Comparison of ENCODE assay signal across 8 cellular contexts in genomic region chr3:94004301-94004910, GRCh38. TPM values are rescaled to one million over a fixed set of nuclear protein-coding genes. Genes with fewer than 3 reads are reported as not detected.
DNase-seq lines count a peak whose midpoint lies in the region; ATAC-seq, FAIRE-seq and TF ChIP-seq lines count a peak whose summit lies in the region.

No MANE protein-coding gene starts in this region.

- H3K79me2 ChIP-seq in PC-9 (ENCODE audit: low read depth) (no peaks in the 10 kb centered on the region), HepG2 (ENCODE audit: insufficient read depth, low read length) (no peaks in the 10 kb centered on the region)

- H2AFZ ChIP-seq in PC-9 = peak overlapping the region; percentile 68
- peak overlapping the region; percentile 57 for H2AFZ ChIP-seq in HepG2 (ENCODE audit: low read length)

- no peak for TF ChIP-seq RAD21 in HepG2 (CRISPR knock-in tag; IDR thresholded peaks at IDR 0.05)

- WGBS in HepG2 (ENCODE audit: low lambda C conversion rate) = 9% methylated on average over 4 of the region's 4 CpGs
- WGBS in tibial nerve, 2 donors = 1 to 2% methylated on average over 4 of the region's 4 CpGs

- H3K4me3 ChIP-seq in PC-9 = peak overlapping the region; percentile 30; the same call in 1 of the 2 replicates
- H3K4me3 ChIP-seq in choroid plexus epithelial cell (ENCODE audit: low read depth, low read length) = peak overlapping the region; percentile 46
- H3K4me3 ChIP-seq in HepG2 (replicated peaks in 1 of 3; ENCODE audit: insufficient read depth in 1 of 3, low read depth in 2 of 3, low read length in 3 of 3) = 0 out of 6 replicates have a peak overlapping the region, but pooled peaks of 1 of the 3 experiments have one; percentile 31
- peak overlapping the region in 2 of 4 donors; percentile 21 to 33 for H3K4me3 ChIP-seq in tibial nerve

- peak; percentile 96 for TF ChIP-seq CTCF in PC-9 (conservative IDR thresholded peaks at IDR 0.05)
- TF ChIP-seq CTCF in choroid plexus epithelial cell (conservative IDR thresholded peaks at IDR 0.05; ENCODE audit: low read depth, low read length) = peak; percentile 79
- TF ChIP-seq CTCF in HepG2 (CRISPR knock-in tag; IDR thresholded peaks at IDR 0.05) = peak; percentile 81
- peak; percentile 47 to 72 (median 69) for TF ChIP-seq CTCF in tibial nerve (IDR thresholded peaks at IDR 0.05)

- intact Hi-C loops in PC-9 (cut with micrococcal nuclease; ENCODE audit: unreplicated experiment) = loop anchor here (1.0 to 10.0 kb wide), 2 partner anchors 65 to 240 kb away; no protein-coding TSS in a partner anchor
- intact Hi-C loops in HepG2 (cut with micrococcal nuclease; ENCODE audit: unreplicated experiment) = loop anchor here (1.0 to 10.0 kb wide), 4 partner anchors 31 to 240 kb away; partner anchors contain the start of genes NSUN3 and PROS1

- TF ChIP-seq POLR2A in HepG2 (IDR thresholded peaks at IDR 0.05; ENCODE audit: insufficient read depth in 1 of 2, low read depth in 2 of 2, low read length in 2 of 2) = no peak
- no peak for TF ChIP-seq POLR2A in tibial nerve (IDR thresholded peaks at IDR 0.05)

- no peaks in the 10 kb centered on the region for H3K9me2 ChIP-seq in PC-9 (ENCODE audit: insufficient read depth)

- H3F3A ChIP-seq in PC-9 (ENCODE audit: insufficient read depth, low read depth) = no peaks in the 10 kb centered on the region

- CTCF ChIA-PET in PC-9 (lab: Charles Lee) (interaction anchor here (0.6 to 1.0 kb wide), 7 partner anchors 10 to 428 kb away, joined by 3 to 8 read pairs (median 5); partner anchors contain the start of genes DHFR2, NSUN3 and STX19), HepG2 (lab: Yijun Ruan, JAX; ENCODE audit: low intra/inter-chr PET ratio, low total read pairs) (interaction anchor here (1.9 kb wide), 1 partner anchor 65 kb away, joined by 25 read pairs; no protein-coding TSS in a partner anchor)

- H3K4me1 ChIP-seq in PC-9 (replicated peaks; ENCODE audit: insufficient read depth) (peaks cover 8% of the 10 kb centered on the region; the same call in 1 of the 2 replicates), HepG2 (ENCODE audit: insufficient read depth, low read length) (no peaks in the 10 kb centered on the region), tibial nerve (peaks cover 0 to 19% (median 2%) of the 10 kb centered on the region in 4 donors)

- TF ChIP-seq EP300 in HepG2 (IDR thresholded peaks at IDR 0.05; ENCODE audit: low read depth in 2 of 2, low read length in 2 of 2) (no peak), HepG2 (CRISPR knock-in tag; IDR thresholded peaks at IDR 0.05; ENCODE audit: borderline replicate concordance) (no peak), tibial nerve (IDR thresholded peaks at IDR 0.05) (no peak)

- H3K27ac ChIP-seq in PC-9 (no peak overlapping the region), HepG2 (ENCODE audit: extremely low read length, insufficient read depth, low read length) (peak overlapping the region; percentile 11), tibial nerve (no peak overlapping the region)

- BruUV-seq in PC-9 (replicated peaks; lab: Mats Ljungman, UMichigan) = no TSS peak
- BruUV-seq in HepG2 (replicated peaks; lab: Mats Ljungman, UMichigan) = no TSS peak

- H3K27me3 ChIP-seq in PC-9 (ENCODE audit: insufficient read depth, low read depth) = no peaks in the 10 kb centered on the region
- H3K27me3 ChIP-seq in HepG2 (ENCODE audit: control insufficient read depth in 1 of 2, insufficient read depth in 2 of 2, low read length in 2 of 2) = no peaks in the 10 kb centered on the region
- no peaks in the 10 kb centered on the region for H3K27me3 ChIP-seq in tibial nerve

- in situ Hi-C loops in HepG2 (cut with HindIII; ENCODE audit: extremely low pct_ligation_motif_present, low pct_unique_long_range_greater_than_20kb) = loop anchor here (10.0 kb wide), 1 partner anchor 60 kb away; the partner anchor contains the start of genes DHFR2 and NSUN3

- POLR2A ChIA-PET in PC-9 (lab: Charles Lee; ENCODE audit: unreplicated experiment) (no interaction called here), HepG2 (lab: Yijun Ruan, JAX) (interaction anchor here (1.3 kb wide), 1 partner anchor 31 kb away, joined by 3 read pairs; the partner anchor contains the start of gene PROS1)

- H3K9ac ChIP-seq in HepG2 (ENCODE audit: insufficient read depth, low read depth, low read length) = peak overlapping the region; percentile 16; the same call in 1 of the 2 replicates

- H3K4me2 ChIP-seq in PC-9 (peak overlapping the region; percentile 70), HepG2 (ENCODE audit: low read depth, low read length) (peak overlapping the region; percentile 55)

- DNase-seq in NOMO-1 treated with DMSO at 0.1 percent for 48 hours (lab: John Stamatoyannopoulos, UW; ENCODE audit: unreplicated experiment) = peak; percentile 35
- DNase-seq in NOMO-1 treated with dmso at 0.1 percent for 144 hours (lab: John Stamatoyannopoulos, UW; ENCODE audit: unreplicated experiment) = no peak
- DNase-seq in PC-9 = peak in 1 of 2 experiments; percentile 74
- peak; percentile 85 for DNase-seq in choroid plexus epithelial cell (ENCODE audit: low read depth)
- DNase-seq in HepG2 (ENCODE audit: low spot score) = peak; percentile 60
- no peak for DNase-seq in tibial nerve (ENCODE audit: low spot score in 2 of 2)

- H4K20me1 ChIP-seq in PC-9 (ENCODE audit: insufficient read depth) = no peaks in the 10 kb centered on the region
- no peaks in the 10 kb centered on the region for H4K20me1 ChIP-seq in HepG2 (ENCODE audit: insufficient read depth, low read length)

- H3K9me3 ChIP-seq in PC-9 (ENCODE audit: insufficient read depth, low read depth) (no peaks in the 10 kb centered on the region), HepG2 (ENCODE audit: low read length) (no peaks in the 10 kb centered on the region), tibial nerve (no peaks in the 10 kb centered on the region)

- FAIRE-seq in HepG2 (lab: Jason Lieb, UNC) = peak; percentile 39

- H3K36me3 ChIP-seq in PC-9 (ENCODE audit: low read depth) = no peaks in the 10 kb centered on the region
- no peaks in the 10 kb centered on the region for H3K36me3 ChIP-seq in HepG2 (replicated peaks in 1 of 2; ENCODE audit: control insufficient read depth in 1 of 2, insufficient read depth in 2 of 2, low read length in 2 of 2)
- H3K36me3 ChIP-seq in tibial nerve = no peaks in the 10 kb centered on the region

- ATAC-seq in GM21390 (IDR thresholded peaks at IDR 0.05; ENCODE audit: unreplicated experiment) (peak; percentile 96), HG03571 (IDR thresholded peaks at IDR 0.05; ENCODE audit: unreplicated experiment) (peak; percentile 81), HepG2 (peak; percentile 67)

RNA-seq across cellular contexts. Expression of gene STX19, which starts 24.0 kb away (rescaled TPM):
- total RNA-seq in PC-9 (2021) = 3.4 and 5.5 TPM in 2 replicates
- total RNA-seq in HepG2 (2016; rRNA removed; fragmentation: Illumina TruSeq; extraction: Trizol) = not detected in 2 replicates
- total RNA-seq in HepG2 (2016; cell fraction: cytosol; rRNA removed; fragmentation: Illumina TruSeq; extraction: Trizol; ENCODE audit: low read depth) = not detected in 2 replicates
- total RNA-seq in HepG2 (2016; cell fraction: insoluble cytoplasmic fraction; rRNA removed; fragmentation: Illumina TruSeq; extraction: Trizol) = not detected in 2 replicates
- total RNA-seq in HepG2 (2016; cell fraction: membrane; rRNA removed; fragmentation: Illumina TruSeq; extraction: Trizol) = not detected in 2 replicates
- not detected in 2 replicates for total RNA-seq in HepG2 (2016; cell fraction: nucleus; rRNA removed; fragmentation: Illumina TruSeq; extraction: Trizol)
- not detected in 2 replicates for polyA plus RNA-seq in HepG2 (2011; rRNA removed)
- polyA plus RNA-seq in HepG2 (2011; cell fraction: cytosol; rRNA removed) = not detected in 2 replicates
- polyA plus RNA-seq in HepG2 (2011; cell fraction: nucleus; rRNA removed) = not detected in 2 replicates
- polyA plus RNA-seq in HepG2 (2012) = 0.12 TPM in 1 of 2 replicates, not detected in the other
- polyA plus RNA-seq in HepG2 (2016; cell fraction: cytosol; fragmentation: Illumina TruSeq; extraction: Trizol; ENCODE audit: low read depth) = not detected in 2 replicates
- not detected in 2 replicates for polyA plus RNA-seq in HepG2 (2016; cell fraction: insoluble cytoplasmic fraction; fragmentation: Illumina TruSeq; extraction: Trizol; ENCODE audit: low read depth)
- not detected in 2 replicates for polyA plus RNA-seq in HepG2 (2016; cell fraction: membrane; fragmentation: Illumina TruSeq; extraction: Trizol; ENCODE audit: low read depth)
- not detected in 2 replicates for polyA plus RNA-seq in HepG2 (2016; cell fraction: nucleus; fragmentation: Illumina TruSeq; extraction: Trizol; ENCODE audit: insufficient read depth, low read depth)
- polyA minus RNA-seq in HepG2 (2011; rRNA and poly(A)+ RNA removed; ENCODE audit: low replicate concordance) = not detected in 2 replicates
- polyA minus RNA-seq in HepG2 (2011; cell fraction: cytosol; rRNA and poly(A)+ RNA removed) = not detected in 2 replicates
- polyA minus RNA-seq in HepG2 (2011; cell fraction: nucleus; rRNA and poly(A)+ RNA removed) = not detected in 2 replicates
- total RNA-seq in tibial nerve = not detected

RNA-seq across cellular contexts. Expression of gene ARL13B, which starts 24.5 kb away (rescaled TPM):
- total RNA-seq in PC-9 (2021) = 17.8 and 20.2 TPM in 2 replicates
- total RNA-seq in HepG2 (2016; rRNA removed; fragmentation: Illumina TruSeq; extraction: Trizol) = 9.6 and 12.7 TPM in 2 replicates
- 16.9 and 22.2 TPM in 2 replicates for total RNA-seq in HepG2 (2016; cell fraction: cytosol; rRNA removed; fragmentation: Illumina TruSeq; extraction: Trizol; ENCODE audit: low read depth)
- 10.0 and 11.7 TPM in 2 replicates for total RNA-seq in HepG2 (2016; cell fraction: insoluble cytoplasmic fraction; rRNA removed; fragmentation: Illumina TruSeq; extraction: Trizol)
- total RNA-seq in HepG2 (2016; cell fraction: membrane; rRNA removed; fragmentation: Illumina TruSeq; extraction: Trizol) = 4.1 and 5.4 TPM in 2 replicates
- 7.1 and 8.3 TPM in 2 replicates for total RNA-seq in HepG2 (2016; cell fraction: nucleus; rRNA removed; fragmentation: Illumina TruSeq; extraction: Trizol)
- polyA plus RNA-seq in HepG2 (2011; rRNA removed) = 1.6 and 2.2 TPM in 2 replicates
- polyA plus RNA-seq in HepG2 (2011; cell fraction: cytosol; rRNA removed) = 1.5 and 2.6 TPM in 2 replicates
- 1.1 and 1.5 TPM in 2 replicates for polyA plus RNA-seq in HepG2 (2011; cell fraction: nucleus; rRNA removed)
- 3.0 and 3.2 TPM in 2 replicates for polyA plus RNA-seq in HepG2 (2012)
- polyA plus RNA-seq in HepG2 (2016; cell fraction: cytosol; fragmentation: Illumina TruSeq; extraction: Trizol; ENCODE audit: low read depth) = 0.16 and 0.32 TPM in 2 replicates
- 11.0 and 11.4 TPM in 2 replicates for polyA plus RNA-seq in HepG2 (2016; cell fraction: insoluble cytoplasmic fraction; fragmentation: Illumina TruSeq; extraction: Trizol; ENCODE audit: low read depth)
- 0.80 and 1.2 TPM in 2 replicates for polyA plus RNA-seq in HepG2 (2016; cell fraction: membrane; fragmentation: Illumina TruSeq; extraction: Trizol; ENCODE audit: low read depth)
- 6.5 and 8.1 TPM in 2 replicates for polyA plus RNA-seq in HepG2 (2016; cell fraction: nucleus; fragmentation: Illumina TruSeq; extraction: Trizol; ENCODE audit: insufficient read depth, low read depth)
- 3.2 and 4.0 TPM in 2 replicates for polyA minus RNA-seq in HepG2 (2011; rRNA and poly(A)+ RNA removed; ENCODE audit: low replicate concordance)
- polyA minus RNA-seq in HepG2 (2011; cell fraction: cytosol; rRNA and poly(A)+ RNA removed) = 3.1 and 4.7 TPM in 2 replicates
- 2.4 and 3.7 TPM in 2 replicates for polyA minus RNA-seq in HepG2 (2011; cell fraction: nucleus; rRNA and poly(A)+ RNA removed)
- 10 to 100 TPM; 14.1 to 34.7 (median 24.6) TPM for total RNA-seq in tibial nerve

RNA-seq across cellular contexts. Expression of gene PROS1, which starts 30.7 kb away (rescaled TPM):
- total RNA-seq in PC-9 (2021) = 0.25 and 0.57 TPM in 2 replicates
- 45.6 and 76.8 TPM in 2 replicates for total RNA-seq in HepG2 (2016; rRNA removed; fragmentation: Illumina TruSeq; extraction: Trizol)
- total RNA-seq in HepG2 (2016; cell fraction: cytosol; rRNA removed; fragmentation: Illumina TruSeq; extraction: Trizol; ENCODE audit: low read depth) = 6.6 and 7.7 TPM in 2 replicates
- total RNA-seq in HepG2 (2016; cell fraction: insoluble cytoplasmic fraction; rRNA removed; fragmentation: Illumina TruSeq; extraction: Trizol) = 45.9 and 77.9 TPM in 2 replicates
- total RNA-seq in HepG2 (2016; cell fraction: membrane; rRNA removed; fragmentation: Illumina TruSeq; extraction: Trizol) = 16.5 and 18.4 TPM in 2 replicates
- 67.0 and 76.8 TPM in 2 replicates for total RNA-seq in HepG2 (2016; cell fraction: nucleus; rRNA removed; fragmentation: Illumina TruSeq; extraction: Trizol)
- 57.3 and 63.8 TPM in 2 replicates for polyA plus RNA-seq in HepG2 (2011; rRNA removed)
- 27.3 and 46.9 TPM in 2 replicates for polyA plus RNA-seq in HepG2 (2011; cell fraction: cytosol; rRNA removed)
- 15.9 and 19.0 TPM in 2 replicates for polyA plus RNA-seq in HepG2 (2011; cell fraction: nucleus; rRNA removed)
- 49.8 and 56.8 TPM in 2 replicates for polyA plus RNA-seq in HepG2 (2012)
- polyA plus RNA-seq in HepG2 (2016; cell fraction: cytosol; fragmentation: Illumina TruSeq; extraction: Trizol; ENCODE audit: low read depth) = 3.4 and 4.6 TPM in 2 replicates
- polyA plus RNA-seq in HepG2 (2016; cell fraction: insoluble cytoplasmic fraction; fragmentation: Illumina TruSeq; extraction: Trizol; ENCODE audit: low read depth) = 34.0 and 37.7 TPM in 2 replicates
- 8.8 and 10.1 TPM in 2 replicates for polyA plus RNA-seq in HepG2 (2016; cell fraction: membrane; fragmentation: Illumina TruSeq; extraction: Trizol; ENCODE audit: low read depth)
- 73.1 and 76.0 TPM in 2 replicates for polyA plus RNA-seq in HepG2 (2016; cell fraction: nucleus; fragmentation: Illumina TruSeq; extraction: Trizol; ENCODE audit: insufficient read depth, low read depth)
- polyA minus RNA-seq in HepG2 (2011; rRNA and poly(A)+ RNA removed; ENCODE audit: low replicate concordance) = 1.6 and 26.2 TPM in 2 replicates
- polyA minus RNA-seq in HepG2 (2011; cell fraction: cytosol; rRNA and poly(A)+ RNA removed) = 52.4 and 70.5 TPM in 2 replicates
- 31.2 and 49.1 TPM in 2 replicates for polyA minus RNA-seq in HepG2 (2011; cell fraction: nucleus; rRNA and poly(A)+ RNA removed)
- total RNA-seq in tibial nerve = 100 to 1,000 TPM; 179 to 416 (median 314) TPM

RNA-seq across cellular contexts. Expression of gene DHFR2, which starts 58.3 kb away (rescaled TPM):
- 6.4 and 8.2 TPM in 2 replicates for total RNA-seq in PC-9 (2021)
- 3.1 and 4.6 TPM in 2 replicates for total RNA-seq in HepG2 (2016; rRNA removed; fragmentation: Illumina TruSeq; extraction: Trizol)
- 0.35 and 0.40 TPM in 2 replicates for total RNA-seq in HepG2 (2016; cell fraction: cytosol; rRNA removed; fragmentation: Illumina TruSeq; extraction: Trizol; ENCODE audit: low read depth)
- 3.1 and 4.0 TPM in 2 replicates for total RNA-seq in HepG2 (2016; cell fraction: insoluble cytoplasmic fraction; rRNA removed; fragmentation: Illumina TruSeq; extraction: Trizol)
- total RNA-seq in HepG2 (2016; cell fraction: membrane; rRNA removed; fragmentation: Illumina TruSeq; extraction: Trizol) = 1.1 and 1.5 TPM in 2 replicates
- 3.9 and 4.0 TPM in 2 replicates for total RNA-seq in HepG2 (2016; cell fraction: nucleus; rRNA removed; fragmentation: Illumina TruSeq; extraction: Trizol)
- polyA plus RNA-seq in HepG2 (2011; rRNA removed) = 1.4 and 1.8 TPM in 2 replicates
- 0.78 and 1.1 TPM in 2 replicates for polyA plus RNA-seq in HepG2 (2011; cell fraction: cytosol; rRNA removed)
- polyA plus RNA-seq in HepG2 (2011; cell fraction: nucleus; rRNA removed) = 0.68 and 0.95 TPM in 2 replicates
- polyA plus RNA-seq in HepG2 (2012) = 2.8 and 2.9 TPM in 2 replicates
- 0.07 and 0.23 TPM in 2 replicates for polyA plus RNA-seq in HepG2 (2016; cell fraction: cytosol; fragmentation: Illumina TruSeq; extraction: Trizol; ENCODE audit: low read depth)
- polyA plus RNA-seq in HepG2 (2016; cell fraction: insoluble cytoplasmic fraction; fragmentation: Illumina TruSeq; extraction: Trizol; ENCODE audit: low read depth) = 2.3 and 3.2 TPM in 2 replicates
- 0.55 and 0.68 TPM in 2 replicates for polyA plus RNA-seq in HepG2 (2016; cell fraction: membrane; fragmentation: Illumina TruSeq; extraction: Trizol; ENCODE audit: low read depth)
- 4.0 TPM in 2 replicates for polyA plus RNA-seq in HepG2 (2016; cell fraction: nucleus; fragmentation: Illumina TruSeq; extraction: Trizol; ENCODE audit: insufficient read depth, low read depth)
- polyA minus RNA-seq in HepG2 (2011; rRNA and poly(A)+ RNA removed; ENCODE audit: low replicate concordance) = 1.3 and 1.7 TPM in 2 replicates
- 1.5 and 1.8 TPM in 2 replicates for polyA minus RNA-seq in HepG2 (2011; cell fraction: cytosol; rRNA and poly(A)+ RNA removed)
- polyA minus RNA-seq in HepG2 (2011; cell fraction: nucleus; rRNA and poly(A)+ RNA removed) = 5.0 and 6.6 TPM in 2 replicates
- 1 to 10 TPM; 3.9 to 8.5 (median 4.9) TPM for total RNA-seq in tibial nerve

RNA-seq across cellular contexts. Expression of gene NSUN3, which starts 58.5 kb away (rescaled TPM):
- 18.8 and 19.8 TPM in 2 replicates for total RNA-seq in PC-9 (2021)
- total RNA-seq in HepG2 (2016; rRNA removed; fragmentation: Illumina TruSeq; extraction: Trizol) = 10.6 and 12.4 TPM in 2 replicates
- total RNA-seq in HepG2 (2016; cell fraction: cytosol; rRNA removed; fragmentation: Illumina TruSeq; extraction: Trizol; ENCODE audit: low read depth) = 1.8 and 2.6 TPM in 2 replicates
- 9.4 and 12.2 TPM in 2 replicates for total RNA-seq in HepG2 (2016; cell fraction: insoluble cytoplasmic fraction; rRNA removed; fragmentation: Illumina TruSeq; extraction: Trizol)
- total RNA-seq in HepG2 (2016; cell fraction: membrane; rRNA removed; fragmentation: Illumina TruSeq; extraction: Trizol) = 3.2 and 3.7 TPM in 2 replicates
- 17.1 and 23.0 TPM in 2 replicates for total RNA-seq in HepG2 (2016; cell fraction: nucleus; rRNA removed; fragmentation: Illumina TruSeq; extraction: Trizol)
- 3.2 and 3.6 TPM in 2 replicates for polyA plus RNA-seq in HepG2 (2011; rRNA removed)
- 1.7 and 2.3 TPM in 2 replicates for polyA plus RNA-seq in HepG2 (2011; cell fraction: cytosol; rRNA removed)
- polyA plus RNA-seq in HepG2 (2011; cell fraction: nucleus; rRNA removed) = 2.4 and 2.5 TPM in 2 replicates
- 4.1 and 4.2 TPM in 2 replicates for polyA plus RNA-seq in HepG2 (2012)
- 0.26 and 0.83 TPM in 2 replicates for polyA plus RNA-seq in HepG2 (2016; cell fraction: cytosol; fragmentation: Illumina TruSeq; extraction: Trizol; ENCODE audit: low read depth)
- 8.8 and 9.8 TPM in 2 replicates for polyA plus RNA-seq in HepG2 (2016; cell fraction: insoluble cytoplasmic fraction; fragmentation: Illumina TruSeq; extraction: Trizol; ENCODE audit: low read depth)
- polyA plus RNA-seq in HepG2 (2016; cell fraction: membrane; fragmentation: Illumina TruSeq; extraction: Trizol; ENCODE audit: low read depth) = 0.47 and 1.3 TPM in 2 replicates
- 5.3 and 6.2 TPM in 2 replicates for polyA plus RNA-seq in HepG2 (2016; cell fraction: nucleus; fragmentation: Illumina TruSeq; extraction: Trizol; ENCODE audit: insufficient read depth, low read depth)
- polyA minus RNA-seq in HepG2 (2011; rRNA and poly(A)+ RNA removed; ENCODE audit: low replicate concordance) = 8.0 and 14.5 TPM in 2 replicates
- 3.4 and 4.0 TPM in 2 replicates for polyA minus RNA-seq in HepG2 (2011; cell fraction: cytosol; rRNA and poly(A)+ RNA removed)
- 31.7 and 41.6 TPM in 2 replicates for polyA minus RNA-seq in HepG2 (2011; cell fraction: nucleus; rRNA and poly(A)+ RNA removed)
- 10 to 100 TPM in 2 of 4 donors, 1 to 10 TPM in 2; 6.6 to 16.0 (median 9.0) TPM for total RNA-seq in tibial nerve

Comparison
In these comparisons a context has a peak if more than half of its experiments do, and no peak if none do; other contexts are left out.
1. DNase-seq: peak in NOMO-1 treated with DMSO at 0.1 percent for 48 hours (single experiment), choroid plexus epithelial cell (single experiment) and HepG2 (single experiment); none in NOMO-1 treated with dmso at 0.1 percent for 144 hours (single experiment) and tibial nerve (0 of 2).
2. Peak in every context shown above with its lines, with median percentiles within 50 percentile points of each other: ATAC-seq and CTCF ChIP-seq.